Comparison of ENCODE assay signal across 12 cellular contexts in genomic region chr20:50848846-50849673, GRCh38. TPM values are rescaled to one million over a fixed set of nuclear protein-coding genes. Genes with fewer than 3 reads are reported as not detected.
A peak's percentile ranks its signal among the peaks of the same experiment; 100 is the strongest.
DNase-seq lines count a peak whose midpoint lies in the region; ATAC-seq, FAIRE-seq and TF ChIP-seq lines count a peak whose summit lies in the region.
"Had no signal": no experiment of that assay in that cellular context is flagged by ENCODE, and none has a peak within 500 bp of the region (broad histone marks: within the 10 kb centered on the region; RNA-seq: fewer than 3 reads in every experiment).

No MANE protein-coding gene starts in this region.

- H3K4me3 Mint-ChIP-seq in MCF 10A (ENCODE audit: unreplicated experiment) = peak overlapping the region; percentile 29
- no peak overlapping the region for H3K4me3 Mint-ChIP-seq in naive thymus-derived CD8-positive, alpha-beta T cell
- no peak overlapping the region for H3K4me3 Mint-ChIP-seq in activated T-helper 1 cell treated with anti-CD3 and anti-CD28 coated beads, Interleukin-12 subunit alpha, Interleukin-12 subunit beta, Interleukin-2, Interleukin-4 antibody, amounts not matched to agents 30 ng/mL and 10 ng/mL and 1 ng/mL, durations not matched to agents 14 hours and 24 hours and 36 hours

- peak overlapping the region; percentile 58 for H3K27ac Mint-ChIP-seq in MCF 10A (ENCODE audit: low read depth, unreplicated experiment)
- peak overlapping the region; percentile 34 to 88 (median 76) for H3K27ac Mint-ChIP-seq in naive thymus-derived CD8-positive, alpha-beta T cell
- H3K27ac Mint-ChIP-seq in activated T-helper 1 cell treated with anti-CD3 and anti-CD28 coated beads, Interleukin-12 subunit alpha, Interleukin-12 subunit beta, Interleukin-2, Interleukin-4 antibody, amounts not matched to agents 30 ng/mL and 10 ng/mL and 1 ng/mL, durations not matched to agents 14 hours and 24 hours and 36 hours = no peak overlapping the region

- intact Hi-C loops in MCF 10A (cut with micrococcal nuclease) = no loop called here
- intact Hi-C loops in activated T-helper 1 cell treated with anti-CD3 and anti-CD28 coated beads, Interleukin-12 subunit alpha, Interleukin-12 subunit beta, Interleukin-2, Interleukin-4 antibody, amounts not matched to agents 30 ng/mL and 10 ng/mL and 1 ng/mL, durations not matched to agents 14 hours and 24 hours and 36 hours (cut with micrococcal nuclease) = no loop called here

- ATAC-seq in HG03095 (IDR thresholded peaks at IDR 0.05; ENCODE audit: unreplicated experiment) = peak; percentile 40
- ATAC-seq in naive thymus-derived CD8-positive, alpha-beta T cell = no peak

- no peaks in the 10 kb centered on the region for H3K36me3 Mint-ChIP-seq in MCF 10A (ENCODE audit: insufficient read depth, unreplicated experiment)
- peaks cover 0 to 23% (median 3%) of the 10 kb centered on the region in 3 donors for H3K36me3 Mint-ChIP-seq in naive thymus-derived CD8-positive, alpha-beta T cell
- no peaks in the 10 kb centered on the region for H3K36me3 Mint-ChIP-seq in activated T-helper 1 cell treated with anti-CD3 and anti-CD28 coated beads, Interleukin-12 subunit alpha, Interleukin-12 subunit beta, Interleukin-2, Interleukin-4 antibody, amounts not matched to agents 30 ng/mL and 10 ng/mL and 1 ng/mL, durations not matched to agents 14 hours and 24 hours and 36 hours (ENCODE audit: low read depth)

- H3K27me3 Mint-ChIP-seq in MCF 10A (ENCODE audit: insufficient read depth, unreplicated experiment) = no peaks in the 10 kb centered on the region
- no peaks in the 10 kb centered on the region for H3K27me3 Mint-ChIP-seq in naive thymus-derived CD8-positive, alpha-beta T cell
- H3K27me3 Mint-ChIP-seq in activated T-helper 1 cell treated with anti-CD3 and anti-CD28 coated beads, Interleukin-12 subunit alpha, Interleukin-12 subunit beta, Interleukin-2, Interleukin-4 antibody, amounts not matched to agents 30 ng/mL and 10 ng/mL and 1 ng/mL, durations not matched to agents 14 hours and 24 hours and 36 hours (ENCODE audit: insufficient read depth) = no peaks in the 10 kb centered on the region

- no peak for TF ChIP-seq CTCF in MCF 10A (IDR thresholded peaks at IDR 0.05; ENCODE audit: unreplicated experiment)

- no peaks in the 10 kb centered on the region for H3K9me3 Mint-ChIP-seq in MCF 10A (ENCODE audit: unreplicated experiment)
- no peaks in the 10 kb centered on the region for H3K9me3 Mint-ChIP-seq in naive thymus-derived CD8-positive, alpha-beta T cell
- no peaks in the 10 kb centered on the region for H3K9me3 Mint-ChIP-seq in activated T-helper 1 cell treated with anti-CD3 and anti-CD28 coated beads, Interleukin-12 subunit alpha, Interleukin-12 subunit beta, Interleukin-2, Interleukin-4 antibody, amounts not matched to agents 30 ng/mL and 10 ng/mL and 1 ng/mL, durations not matched to agents 14 hours and 24 hours and 36 hours

- peak; percentile 36 for DNase-seq in COR-L47 (lab: John Stamatoyannopoulos, UW)
- DNase-seq in MCF 10A (ENCODE audit: unreplicated experiment) = peak; percentile 65
- no peak for DNase-seq in naive thymus-derived CD8-positive, alpha-beta T cell
- no peak for DNase-seq in erythroblast (lab: John Stamatoyannopoulos, UW)
- DNase-seq in activated T-helper 1 cell treated with anti-CD3 and anti-CD28 coated beads, Interleukin-12 subunit alpha, Interleukin-12 subunit beta, Interleukin-2, Interleukin-4 antibody, amounts not matched to agents 30 ng/mL and 10 ng/mL and 1 ng/mL, durations not matched to agents 14 hours and 24 hours and 36 hours (ENCODE audit: low spot score) = no peak
- no peak for DNase-seq in ecto neural progenitor cell (ENCODE audit: low spot score)
- DNase-seq in urothelium cell line (ENCODE audit: low spot score) = no peak
- DNase-seq: activated T-cell treated with anti-CD3 and anti-CD28 coated beads, Interleukin-2, amount 50 U/mL, for 48 hours; DND-41; NCI-H510A; stimulated activated CD4-positive, alpha-beta T cell treated with anti-CD3 and anti-CD28 coated beads, Interleukin-15, amount 100 ng/mL, for 24 hours had no signal

- TF ChIP-seq POLR2A in erythroblast (IDR thresholded peaks at IDR 0.05; ENCODE audit: low read length) = no peak

- BruUV-seq in MCF 10A (replicated peaks; lab: Mats Ljungman, UMichigan) = no TSS peak

- POLR2A ChIA-PET in MCF 10A (lab: Yijun Ruan, JAX) = interaction anchor here (0.5 to 9.3 kb wide), 31 partner anchors 8 to 740 kb away, joined by 3 to 149 read pairs (median 6); partner anchors contain the start of genes ADNP, BCAS4, DPM1 and MOCS3
- POLR2A ChIA-PET in naive thymus-derived CD8-positive, alpha-beta T cell (lab: Charles Lee) = interaction anchor here (1.3 to 2.0 kb wide), 4 partner anchors 30 to 82 kb away, joined by 3 to 5 read pairs (median 4); partner anchors contain the start of genes ADNP and BCAS4

- H3K4me1 Mint-ChIP-seq in MCF 10A (ENCODE audit: insufficient read depth, unreplicated experiment) = peaks cover 31% of the 10 kb centered on the region
- H3K4me1 Mint-ChIP-seq in naive thymus-derived CD8-positive, alpha-beta T cell = peaks cover 13 to 42% (median 36%) of the 10 kb centered on the region in 4 donors
- H3K4me1 Mint-ChIP-seq in activated T-helper 1 cell treated with anti-CD3 and anti-CD28 coated beads, Interleukin-12 subunit alpha, Interleukin-12 subunit beta, Interleukin-2, Interleukin-4 antibody, amounts not matched to agents 30 ng/mL and 10 ng/mL and 1 ng/mL, durations not matched to agents 14 hours and 24 hours and 36 hours (ENCODE audit: low read depth) = peaks cover 10% of the 10 kb centered on the region

- CTCF ChIA-PET in MCF 10A (lab: Yijun Ruan, JAX) = interaction anchor here (0.6 to 5.2 kb wide), 14 partner anchors 9 to 969 kb away, joined by 3 to 32 read pairs (median 4); partner anchors contain the start of genes ADNP and BCAS4

- FAIRE-seq in urothelium cell line (lab: Jason Lieb, UNC) = no peak

RNA-seq across cellular contexts. Expression of gene BCAS4, which starts 54.2 kb away (rescaled TPM):
- total RNA-seq in MCF 10A (2022) = 5.4 and 7.9 TPM in 2 replicates
- total RNA-seq in naive thymus-derived CD8-positive, alpha-beta T cell = 10 to 100 TPM; 77.4 to 89.9 TPM
- 10 to 100 TPM; 33.5 to 51.5 (median 39.9) TPM for polyA plus RNA-seq in naive thymus-derived CD8-positive, alpha-beta T cell
- total RNA-seq in activated T-helper 1 cell treated with anti-CD3 and anti-CD28 coated beads, Interleukin-12 subunit alpha, Interleukin-12 subunit beta, Interleukin-2, Interleukin-4 antibody, amounts not matched to agents 30 ng/mL and 10 ng/mL and 1 ng/mL, durations not matched to agents 14 hours and 24 hours and 36 hours = 7.8 and 9.3 TPM in 2 replicates

Comparison
In these comparisons a context has a peak if more than half of its experiments do, and no peak if none do; other contexts are left out.
1. DNase-seq: peak in COR-L47 (single experiment) and MCF 10A (single experiment); none in naive thymus-derived CD8-positive, alpha-beta T cell (0 of 10), erythroblast (0 of 2), activated T-helper 1 cell treated with anti-CD3 and anti-CD28 coated beads, Interleukin-12 subunit alpha, Interleukin-12 subunit beta, Interleukin-2, Interleukin-4 antibody, amounts not matched to agents 30 ng/mL and 10 ng/mL and 1 ng/mL, durations not matched to agents 14 hours and 24 hours and 36 hours (single experiment), ecto neural progenitor cell (single experiment) and urothelium cell line (single experiment).